In the genomic region with DNA sequence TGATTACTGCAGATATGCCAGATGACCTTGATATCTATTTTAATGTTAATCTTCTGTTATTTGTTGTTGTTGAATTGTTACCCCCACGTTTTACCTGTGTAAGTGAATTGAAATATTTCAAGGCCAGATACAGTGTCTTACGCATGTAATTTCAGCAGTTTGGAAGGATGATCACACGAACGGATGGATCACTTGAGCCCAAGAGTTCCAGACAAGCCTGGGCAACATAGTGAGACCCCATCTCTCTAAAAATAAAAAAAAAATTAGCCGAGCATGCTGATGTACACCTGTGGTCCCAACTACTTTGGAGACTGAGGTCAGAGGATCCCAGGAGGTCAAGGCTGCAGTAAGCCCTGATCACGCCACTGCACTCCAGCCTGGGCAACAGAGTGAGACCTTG, we compare ENCODE assay signal across 12 cellular contexts. TPM values are rescaled to one million over a fixed set of nuclear protein-coding genes. Genes with fewer than 3 reads are reported as not detected.
DNase-seq lines count a peak whose midpoint lies in the region; ATAC-seq, FAIRE-seq and TF ChIP-seq lines count a peak whose summit lies in the region.
"Had no signal": no experiment of that assay in that cellular context is flagged by ENCODE, and none has a peak within 500 bp of the region (broad histone marks: within the 10 kb centered on the region; RNA-seq: fewer than 3 reads in every experiment).

No MANE protein-coding gene starts in this region.

- peaks cover 28% of the 10 kb centered on the region for H3K36me3 ChIP-seq in DOHH2 (ENCODE audit: control insufficient read depth, low read length)
- H3K36me3 ChIP-seq in astrocyte (ENCODE audit: insufficient read depth, low read length), result peaks cover 8% of the 10 kb centered on the region
- no peaks in the 10 kb centered on the region for H3K36me3 ChIP-seq in MM.1S (replicated peaks; ENCODE audit: insufficient read depth, low read length)

- H3K9me2 ChIP-seq in DOHH2 (replicated peaks; ENCODE audit: control insufficient read depth, low read length) (no peaks in the 10 kb centered on the region), MM.1S (replicated peaks; ENCODE audit: insufficient read depth, low read length) (no peaks in the 10 kb centered on the region)

- H3K9me3 Mint-ChIP-seq in astrocyte (ENCODE audit: unreplicated experiment) (peaks cover 1% of the 10 kb centered on the region), naive B cell (peaks cover 1 to 5% (median 4%) of the 10 kb centered on the region in 7 donors)

- peaks cover 24% of the 10 kb centered on the region for H3K4me1 ChIP-seq in DOHH2 (ENCODE audit: control insufficient read depth, low read length)
- H3K4me1 ChIP-seq in astrocyte (ENCODE audit: insufficient read depth, low read length), result peaks cover 34% of the 10 kb centered on the region
- H3K4me1 ChIP-seq in MM.1S (ENCODE audit: low read length), result no peaks in the 10 kb centered on the region
- H3K4me1 ChIP-seq: parathyroid adenoma had no signal

- H3K27me3 Mint-ChIP-seq in astrocyte (ENCODE audit: low read depth, unreplicated experiment) (no peaks in the 10 kb centered on the region), naive B cell (no peaks in the 10 kb centered on the region)

- H3K4me1 Mint-ChIP-seq in astrocyte (ENCODE audit: low read depth, unreplicated experiment) (peaks cover 56% of the 10 kb centered on the region), naive B cell (peaks cover 29 to 47% (median 33%) of the 10 kb centered on the region in 3 donors)

- H3K4me3 ChIP-seq in DOHH2 (ENCODE audit: low read length), result peak overlapping the region; percentile 46
- no peak overlapping the region for H3K4me3 ChIP-seq in astrocyte (ENCODE audit: insufficient read depth, low read depth, low read length)
- H3K4me3 ChIP-seq in MM.1S (ENCODE audit: low read length), result no peak overlapping the region

- H3K79me2 ChIP-seq in DOHH2 (ENCODE audit: control insufficient read depth, low read length) (no peaks in the 10 kb centered on the region), astrocyte (ENCODE audit: insufficient read depth, low read length) (peaks cover 49% of the 10 kb centered on the region), MM.1S (ENCODE audit: low read length) (no peaks in the 10 kb centered on the region)

- TF ChIP-seq CTCF in DOHH2 (IDR thresholded peaks at IDR 0.05; ENCODE audit: low read depth, low read length, poor library complexity, severe bottlenecking) (no peak), astrocyte (IDR thresholded peaks at IDR 0.05; ENCODE audit: insufficient read depth, low read depth, low read length) (no peak), MM.1S (IDR thresholded peaks at IDR 0.05; ENCODE audit: low read length) (no peak)

- H3K9ac ChIP-seq in astrocyte (ENCODE audit: low read length) (peak overlapping the region; percentile 48), MM.1S (ENCODE audit: low read length) (no peak overlapping the region)
- H3K9ac ChIP-seq: parathyroid adenoma had no signal

- DNase-seq in astrocyte (ENCODE audit: low read depth) (no peak), naive B cell (no peak), MM.1S (no peak), NCI-H345 (lab: John Stamatoyannopoulos, UW) (no peak)
- DNase-seq in activated effector memory CD4-positive, alpha-beta T cell treated with Interleukin-2 at 50 U/mL for 16 hours, result no peak
- DNase-seq: anterior cingulate cortex, erythroblast, NCI-H2081 treated with DMSO at 0.1 percent for 48 hours had no signal

- H3K27ac Mint-ChIP-seq in astrocyte (ENCODE audit: unreplicated experiment) (peak overlapping the region; percentile 81), naive B cell (peak overlapping the region; percentile 56 to 97 (median 84))

- no peaks in the 10 kb centered on the region for H3K27me3 ChIP-seq in DOHH2 (ENCODE audit: control insufficient read depth, low read length)
- no peaks in the 10 kb centered on the region for H3K27me3 ChIP-seq in astrocyte (ENCODE audit: insufficient read depth, low read length)
- no peaks in the 10 kb centered on the region for H3K27me3 ChIP-seq in MM.1S (replicated peaks; ENCODE audit: insufficient read depth, low read length)

- H3K36me3 Mint-ChIP-seq in astrocyte (ENCODE audit: low read depth, unreplicated experiment) (peaks cover 10% of the 10 kb centered on the region), naive B cell (peaks cover 16 to 30% of the 10 kb centered on the region in 2 donors)

- H4K20me1 ChIP-seq in DOHH2 (ENCODE audit: control insufficient read depth, insufficient read depth, low read depth, low read length) (no peaks in the 10 kb centered on the region), astrocyte (ENCODE audit: insufficient read depth, low read length) (no peaks in the 10 kb centered on the region), MM.1S (ENCODE audit: insufficient read depth, low read length) (no peaks in the 10 kb centered on the region)

- H3K4me2 ChIP-seq in DOHH2 (ENCODE audit: low read length) (peak overlapping the region; percentile 60), astrocyte (ENCODE audit: low read length) (peak overlapping the region; percentile 52), MM.1S (ENCODE audit: low read depth, low read length) (no peak overlapping the region)

- no peak for FAIRE-seq in astrocyte (lab: Jason Lieb, UNC)

- no peak overlapping the region for H3K4me3 Mint-ChIP-seq in astrocyte (ENCODE audit: unreplicated experiment)
- peak overlapping the region in 7 of 8 donors; percentile 16 to 57 (median 34) for H3K4me3 Mint-ChIP-seq in naive B cell

- ATAC-seq in HG03196 (IDR thresholded peaks at IDR 0.05; ENCODE audit: unreplicated experiment) (peak; percentile 14), naive B cell (ENCODE audit: low read depth in 2 of 2) (peak; percentile 20 to 26), HG03439 (IDR thresholded peaks at IDR 0.05; ENCODE audit: unreplicated experiment) (no peak)

- H2AFZ ChIP-seq in astrocyte (ENCODE audit: low read depth, low read length) (no peak overlapping the region), MM.1S (ENCODE audit: low read length) (no peak overlapping the region)
- H2AFZ ChIP-seq: parathyroid adenoma had no signal

- H3K27ac ChIP-seq in DOHH2 (ENCODE audit: low read depth, low read length), result peak overlapping the region; percentile 46
- peak overlapping the region; percentile 80 for H3K27ac ChIP-seq in astrocyte (ENCODE audit: low read depth, low read length)
- no peak overlapping the region for H3K27ac ChIP-seq in MM.1S (ENCODE audit: low read length)
- H3K27ac ChIP-seq: parathyroid adenoma had no signal

- H3K9me3 ChIP-seq in DOHH2 (ENCODE audit: control insufficient read depth, insufficient read depth, low read length) (no peaks in the 10 kb centered on the region), astrocyte (ENCODE audit: insufficient read depth, low read depth, low read length) (no peaks in the 10 kb centered on the region), MM.1S (replicated peaks; ENCODE audit: insufficient read depth, low read length) (no peaks in the 10 kb centered on the region)

- H3F3A ChIP-seq in DOHH2 (ENCODE audit: control insufficient read depth, insufficient read depth) (peaks cover 9% of the 10 kb centered on the region; the same call in 1 of the 2 replicates), MM.1S (ENCODE audit: insufficient read depth, low read length) (no peaks in the 10 kb centered on the region)

RNA-seq across cellular contexts. Expression of gene SDCCAG8, which starts 32.2 kb away (rescaled TPM):
- 24.5 and 25.4 TPM in 2 replicates for total RNA-seq in astrocyte
- polyA plus RNA-seq in naive B cell (ENCODE audit: low read depth in 6 of 6), result 10 to 100 TPM; 42.9 to 60.7 (median 53.0) TPM

RNA-seq across cellular contexts. Expression of gene CEP170, which starts 33.0 kb away (rescaled TPM):
- 149 and 164 TPM in 2 replicates for total RNA-seq in astrocyte
- polyA plus RNA-seq in naive B cell (ENCODE audit: low read depth in 6 of 6), result 10 to 100 TPM; 16.6 to 36.0 (median 23.2) TPM
